8 cellular contexts compared by ENCODE assay signal in genomic region chr11:119057000-119057769, GRCh38. TPM values are rescaled to one million over a fixed set of nuclear protein-coding genes. Genes with fewer than 3 reads are reported as not detected.
DNase-seq lines count a peak whose midpoint lies in the region; ATAC-seq and TF ChIP-seq lines count a peak whose summit lies in the region.

TSS of gene HYOU1 (minus strand) at chr11:119057205. CDS start at chr11:119056160, 1,045 bp downstream.

- intact Hi-C loops in activated T-helper 1 cell treated with anti-CD3 and anti-CD28 coated beads, Interleukin-12 subunit alpha, Interleukin-12 subunit beta, Interleukin-2, Interleukin-4 antibody, amounts not matched to agents 30 ng/mL and 10 ng/mL and 1 ng/mL, durations not matched to agents 14 hours and 24 hours and 36 hours (cut with micrococcal nuclease) = loop anchor here (1.0 to 2.0 kb wide), 10 partner anchors 10 to 140 kb away; partner anchors contain the start of genes C2CD2L, DPAGT1, HINFP and RPS25
- intact Hi-C loops in naive thymus-derived CD4-positive, alpha-beta T cell (cut with micrococcal nuclease) = loop anchor here (1.0 to 2.0 kb wide), 14 partner anchors 10 to 324 kb away; partner anchors contain the start of genes CENATAC (in 2 of the 2), HINFP (in 2 of the 2), RPS25 (in 2 of the 2) and SLC37A4 (in 2 of the 2)

- peak within 1 kb of the TSS; percentile 97 for H3K4me3 Mint-ChIP-seq in activated T-helper 1 cell treated with anti-CD3 and anti-CD28 coated beads, Interleukin-12 subunit alpha, Interleukin-12 subunit beta, Interleukin-2, Interleukin-4 antibody, amounts not matched to agents 30 ng/mL and 10 ng/mL and 1 ng/mL, durations not matched to agents 14 hours and 24 hours and 36 hours
- peak within 1 kb of the TSS; percentile 90 to 99 (median 95) for H3K4me3 Mint-ChIP-seq in naive thymus-derived CD4-positive, alpha-beta T cell
- H3K4me3 Mint-ChIP-seq in stimulated activated naive B cell treated with anti-CD40 and anti-IgM and Interleukin-4, amounts not matched to agents 10 μg/mL and 1 μg/mL and 100 μg/mL, for 72 hours = peak within 1 kb of the TSS; percentile 91 to 92

- peak within 1 kb of the TSS; percentile 92 for H3K4me2 ChIP-seq in DOHH2 (ENCODE audit: low read length)
- peak within 1 kb of the TSS; percentile 84 for H3K4me2 ChIP-seq in Karpas-422 (ENCODE audit: low read depth, low read length, poor library complexity, severe bottlenecking)

- H3K36me3 ChIP-seq in DOHH2 (ENCODE audit: control insufficient read depth, low read length) (peaks cover 42% of the 10 kb centered on the region), Karpas-422 (ENCODE audit: insufficient read depth, low read length) (no peaks in the 10 kb centered on the region)
- H3K36me3 ChIP-seq in naive thymus-derived CD4-positive, alpha-beta T cell (ENCODE audit: control insufficient read depth in 2 of 3, insufficient read depth in 3 of 3, low read length in 3 of 3) = peaks cover 4 to 30% (median 23%) of the 10 kb centered on the region in 3 experiments

- POLR2A ChIA-PET in naive thymus-derived CD4-positive, alpha-beta T cell (lab: Charles Lee) = interaction anchor here (0.6 to 6.6 kb wide), 21 partner anchors 9 to 269 kb away, joined by 3 to 63 read pairs (median 4); partner anchors contain the start of genes C2CD2L, DPAGT1, HINFP and HMBS

- no peaks in the 10 kb centered on the region for H3F3A ChIP-seq in DOHH2 (ENCODE audit: control insufficient read depth, insufficient read depth)

- no peaks in the 10 kb centered on the region for H3K27me3 Mint-ChIP-seq in activated T-helper 1 cell treated with anti-CD3 and anti-CD28 coated beads, Interleukin-12 subunit alpha, Interleukin-12 subunit beta, Interleukin-2, Interleukin-4 antibody, amounts not matched to agents 30 ng/mL and 10 ng/mL and 1 ng/mL, durations not matched to agents 14 hours and 24 hours and 36 hours (ENCODE audit: insufficient read depth)
- no peaks in the 10 kb centered on the region for H3K27me3 Mint-ChIP-seq in naive thymus-derived CD4-positive, alpha-beta T cell
- no peaks in the 10 kb centered on the region for H3K27me3 Mint-ChIP-seq in stimulated activated naive B cell treated with anti-CD40 and anti-IgM and Interleukin-4, amounts not matched to agents 10 μg/mL and 1 μg/mL and 100 μg/mL, for 72 hours

- H2AFZ ChIP-seq in Karpas-422 (ENCODE audit: low read length) = no peak within 1 kb of the TSS

- peak within 1 kb of the TSS; percentile 99 for H3K27ac Mint-ChIP-seq in activated T-helper 1 cell treated with anti-CD3 and anti-CD28 coated beads, Interleukin-12 subunit alpha, Interleukin-12 subunit beta, Interleukin-2, Interleukin-4 antibody, amounts not matched to agents 30 ng/mL and 10 ng/mL and 1 ng/mL, durations not matched to agents 14 hours and 24 hours and 36 hours
- H3K27ac Mint-ChIP-seq in naive thymus-derived CD4-positive, alpha-beta T cell = peak within 1 kb of the TSS; percentile 86 to 99 (median 95)
- peak within 1 kb of the TSS; percentile 96 for H3K27ac Mint-ChIP-seq in stimulated activated naive B cell treated with anti-CD40 and anti-IgM and Interleukin-4, amounts not matched to agents 10 μg/mL and 1 μg/mL and 100 μg/mL, for 72 hours

- peaks cover 17% of the 10 kb centered on the region for H3K4me1 ChIP-seq in DOHH2 (ENCODE audit: control insufficient read depth, low read length)
- peaks cover 15% of the 10 kb centered on the region for H3K4me1 ChIP-seq in Karpas-422 (ENCODE audit: low read length)
- H3K4me1 ChIP-seq in naive thymus-derived CD4-positive, alpha-beta T cell (ENCODE audit: control insufficient read depth in 2 of 2, insufficient read depth in 2 of 2, low read length in 2 of 2) = peaks cover 18 to 20% of the 10 kb centered on the region in 2 donors

- no peaks in the 10 kb centered on the region for H3K9me3 Mint-ChIP-seq in activated T-helper 1 cell treated with anti-CD3 and anti-CD28 coated beads, Interleukin-12 subunit alpha, Interleukin-12 subunit beta, Interleukin-2, Interleukin-4 antibody, amounts not matched to agents 30 ng/mL and 10 ng/mL and 1 ng/mL, durations not matched to agents 14 hours and 24 hours and 36 hours
- no peaks in the 10 kb centered on the region for H3K9me3 Mint-ChIP-seq in naive thymus-derived CD4-positive, alpha-beta T cell
- H3K9me3 Mint-ChIP-seq in stimulated activated naive B cell treated with anti-CD40 and anti-IgM and Interleukin-4, amounts not matched to agents 10 μg/mL and 1 μg/mL and 100 μg/mL, for 72 hours = no peaks in the 10 kb centered on the region

- H3K27me3 ChIP-seq in DOHH2 (ENCODE audit: control insufficient read depth, low read length) = no peaks in the 10 kb centered on the region
- H3K27me3 ChIP-seq in Karpas-422 (ENCODE audit: low read length) = no peaks in the 10 kb centered on the region
- H3K27me3 ChIP-seq in naive thymus-derived CD4-positive, alpha-beta T cell (ENCODE audit: control insufficient read depth in 2 of 2, insufficient read depth in 2 of 2, low read length in 2 of 2) = no peaks in the 10 kb centered on the region

- H3K27ac ChIP-seq in DOHH2 (ENCODE audit: low read depth, low read length) = peak within 1 kb of the TSS; percentile 62
- peak within 1 kb of the TSS; percentile 35; the same call in 1 of the 2 replicates for H3K27ac ChIP-seq in Karpas-422 (ENCODE audit: low read length)
- peak within 1 kb of the TSS; percentile 96 for H3K27ac ChIP-seq in naive thymus-derived CD4-positive, alpha-beta T cell (ENCODE audit: low read depth, low read length)

- H3K79me2 ChIP-seq in DOHH2 (ENCODE audit: control insufficient read depth, low read length) (peaks cover 37% of the 10 kb centered on the region), Karpas-422 (ENCODE audit: low read length) (peaks cover 25% of the 10 kb centered on the region)

- no peaks in the 10 kb centered on the region for H3K9me2 ChIP-seq in DOHH2 (replicated peaks; ENCODE audit: control insufficient read depth, low read length)
- no peaks in the 10 kb centered on the region for H3K9me2 ChIP-seq in Karpas-422 (replicated peaks; ENCODE audit: insufficient read depth, low read length)

- H3K4me3 ChIP-seq in DOHH2 (ENCODE audit: low read length) (peak within 1 kb of the TSS; percentile 97), Karpas-422 (ENCODE audit: low read length) (peak within 1 kb of the TSS; percentile 87)
- peak within 1 kb of the TSS; percentile 73 for H3K4me3 ChIP-seq in naive thymus-derived CD4-positive, alpha-beta T cell (ENCODE audit: low read length)

- peaks cover 48% of the 10 kb centered on the region for H3K4me1 Mint-ChIP-seq in activated T-helper 1 cell treated with anti-CD3 and anti-CD28 coated beads, Interleukin-12 subunit alpha, Interleukin-12 subunit beta, Interleukin-2, Interleukin-4 antibody, amounts not matched to agents 30 ng/mL and 10 ng/mL and 1 ng/mL, durations not matched to agents 14 hours and 24 hours and 36 hours (ENCODE audit: low read depth)
- H3K4me1 Mint-ChIP-seq in naive thymus-derived CD4-positive, alpha-beta T cell = peaks cover 22 to 44% (median 35%) of the 10 kb centered on the region in 7 donors
- peaks cover 36 to 55% of the 10 kb centered on the region in 2 donors for H3K4me1 Mint-ChIP-seq in stimulated activated naive B cell treated with anti-CD40 and anti-IgM and Interleukin-4, amounts not matched to agents 10 μg/mL and 1 μg/mL and 100 μg/mL, for 72 hours

- peak within 1 kb of the TSS; percentile 84 for H3K9ac ChIP-seq in Karpas-422 (ENCODE audit: low read length)

- DNase-seq in Karpas-422 (peak; percentile 96), RKO (ENCODE audit: low spot score) (peak; percentile 96), fibroblast of gingiva (ENCODE audit: low read depth) (peak; percentile 95)
- DNase-seq in activated T-helper 1 cell treated with anti-CD3 and anti-CD28 coated beads, Interleukin-12 subunit alpha, Interleukin-12 subunit beta, Interleukin-2, Interleukin-4 antibody, amounts not matched to agents 30 ng/mL and 10 ng/mL and 1 ng/mL, durations not matched to agents 14 hours and 24 hours and 36 hours (ENCODE audit: low spot score) = peak; percentile 98
- DNase-seq in naive thymus-derived CD4-positive, alpha-beta T cell = peak; percentile 97 to 98 (median 98)
- peak; percentile 95 for DNase-seq in stimulated activated naive B cell treated with anti-CD40 and anti-IgM and Interleukin-4, amounts not matched to agents 10 μg/mL and 1 μg/mL and 100 μg/mL, for 72 hours

- peaks cover 39% of the 10 kb centered on the region for H3K36me3 Mint-ChIP-seq in activated T-helper 1 cell treated with anti-CD3 and anti-CD28 coated beads, Interleukin-12 subunit alpha, Interleukin-12 subunit beta, Interleukin-2, Interleukin-4 antibody, amounts not matched to agents 30 ng/mL and 10 ng/mL and 1 ng/mL, durations not matched to agents 14 hours and 24 hours and 36 hours (ENCODE audit: low read depth)
- H3K36me3 Mint-ChIP-seq in naive thymus-derived CD4-positive, alpha-beta T cell = peaks cover 0 to 28% (median 17%) of the 10 kb centered on the region in 5 donors
- peaks cover 31 to 48% of the 10 kb centered on the region in 2 donors for H3K36me3 Mint-ChIP-seq in stimulated activated naive B cell treated with anti-CD40 and anti-IgM and Interleukin-4, amounts not matched to agents 10 μg/mL and 1 μg/mL and 100 μg/mL, for 72 hours

- H4K20me1 ChIP-seq in DOHH2 (ENCODE audit: control insufficient read depth, insufficient read depth, low read depth, low read length) = peaks cover 8% of the 10 kb centered on the region; the same call in 1 of the 2 replicates
- no peaks in the 10 kb centered on the region for H4K20me1 ChIP-seq in Karpas-422 (ENCODE audit: insufficient read depth, low read depth, low read length)

- ATAC-seq in GM21825 (IDR thresholded peaks at IDR 0.05; ENCODE audit: unreplicated experiment) = peak; percentile 90
- ATAC-seq in naive thymus-derived CD4-positive, alpha-beta T cell = peak; percentile 98
- ATAC-seq in stimulated activated naive B cell treated with anti-CD40 and anti-IgM and Interleukin-4, amounts not matched to agents 10 μg/mL and 1 μg/mL and 100 μg/mL, for 72 hours (replicated peaks) = peak; percentile 92 to 95

- CTCF ChIA-PET in naive thymus-derived CD4-positive, alpha-beta T cell (lab: Charles Lee) = interaction anchor here (0.6 to 2.0 kb wide), 3 partner anchors 10 to 390 kb away, joined by 3 to 8 read pairs (median 5); partner anchors contain the start of genes SLC37A4 and VPS11

- peak; percentile 50 for TF ChIP-seq CTCF in DOHH2 (IDR thresholded peaks at IDR 0.05; ENCODE audit: low read depth, low read length, poor library complexity, severe bottlenecking)

- H3K9me3 ChIP-seq in DOHH2 (ENCODE audit: control insufficient read depth, insufficient read depth, low read length) = no peaks in the 10 kb centered on the region
- H3K9me3 ChIP-seq in Karpas-422 (ENCODE audit: low read length) = no peaks in the 10 kb centered on the region
- no peaks in the 10 kb centered on the region for H3K9me3 ChIP-seq in naive thymus-derived CD4-positive, alpha-beta T cell (ENCODE audit: control insufficient read depth in 2 of 3, low read length in 3 of 3)

RNA-seq across cellular contexts. Expression of gene HYOU1, which starts in this region (rescaled TPM):
- 27.3 and 32.5 TPM in 2 replicates for total RNA-seq in Karpas-422 (2014; rRNA removed; shearing (Covaris generic); ENCODE audit: low replicate concordance)
- total RNA-seq in activated T-helper 1 cell treated with anti-CD3 and anti-CD28 coated beads, Interleukin-12 subunit alpha, Interleukin-12 subunit beta, Interleukin-2, Interleukin-4 antibody, amounts not matched to agents 30 ng/mL and 10 ng/mL and 1 ng/mL, durations not matched to agents 14 hours and 24 hours and 36 hours = 216 and 219 TPM in 2 replicates
- total RNA-seq in naive thymus-derived CD4-positive, alpha-beta T cell = 100 to 1,000 TPM in 3 of 5 experiments, 10 to 100 TPM in 2; 77.8 to 198 (median 110) TPM
- 10 to 100 TPM; 11.3 to 18.3 TPM for polyA plus RNA-seq in naive thymus-derived CD4-positive, alpha-beta T cell

Comparison
In these comparisons a context has a peak if more than half of its experiments do, and no peak if none do; other contexts are left out.
1. Peak in every context shown above with its lines: DNase-seq, ATAC-seq, H3K4me3 ChIP-seq and H3K27ac ChIP-seq.
2. H3K27ac ChIP-seq: peak in every context shown above with its lines; median percentile 96 in naive thymus-derived CD4-positive, alpha-beta T cell; 62 in DOHH2; 35 in Karpas-422.